ENCODE assay signal across 8 cellular contexts in the genomic region with DNA sequence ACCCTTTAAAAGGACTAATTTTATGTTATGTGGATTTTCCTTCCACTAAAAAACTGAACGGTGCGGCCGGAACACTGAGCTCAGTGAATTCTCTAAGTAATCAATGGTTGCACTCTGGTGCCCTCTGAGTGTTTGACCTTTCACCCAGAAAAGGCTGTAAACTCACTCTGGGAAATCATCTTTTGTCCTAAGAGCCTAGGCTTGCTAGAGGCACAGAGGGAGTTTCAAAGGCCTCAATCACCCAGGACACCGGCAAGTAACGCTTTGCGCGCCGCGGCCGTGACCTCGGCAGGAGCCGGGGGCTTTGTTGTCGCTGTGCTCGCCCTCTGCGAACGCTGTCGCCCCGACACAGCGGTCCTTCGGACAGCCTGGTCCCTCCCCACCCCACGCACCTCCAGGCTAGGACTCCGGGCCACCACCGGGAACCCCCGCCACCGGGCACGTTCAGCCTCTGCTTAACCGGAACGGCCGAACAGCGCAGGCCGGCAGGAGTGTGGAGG.
DNase-seq lines count a peak whose midpoint lies in the region; ATAC-seq, FAIRE-seq and TF ChIP-seq lines count a peak whose summit lies in the region.

No MANE protein-coding gene starts in this region.

- peaks cover 9 to 35% (median 18%) of the 10 kb centered on the region in 11 experiments; a peak in 19 of 22 replicates for H3K36me3 ChIP-seq in BLaER1 treated with 17β-estradiol and CSF1 and Interleukin-3, amounts not matched to agents 10 nM and 100 nM
- H3K36me3 ChIP-seq in iPS DF 6.9 (ENCODE audit: control insufficient read depth, insufficient read depth, low read length) = peaks cover 2% of the 10 kb centered on the region; the same call in 1 of the 2 replicates

- H3K27me3 ChIP-seq in BLaER1 treated with 17β-estradiol and CSF1 and Interleukin-3, amounts not matched to agents 10 nM and 100 nM = no peaks in the 10 kb centered on the region
- H3K27me3 ChIP-seq in iPS DF 6.9 (ENCODE audit: control insufficient read depth, insufficient read depth, low read length) = no peaks in the 10 kb centered on the region

- H3K27me3 Mint-ChIP-seq in stimulated activated memory B cell treated with anti-CD40 and anti-IgM and Interleukin-4, amounts not matched to agents 10 μg/mL and 1 μg/mL and 100 μg/mL, for 72 hours = no peaks in the 10 kb centered on the region

- no peak for FAIRE-seq in H54 (lab: Jason Lieb, UNC)

- peak overlapping the region; percentile 87 for H3K4me3 Mint-ChIP-seq in stimulated activated memory B cell treated with anti-CD40 and anti-IgM and Interleukin-4, amounts not matched to agents 10 μg/mL and 1 μg/mL and 100 μg/mL, for 72 hours

- H3K9ac ChIP-seq in BLaER1 treated with 17β-estradiol and CSF1 and Interleukin-3, amounts not matched to agents 10 nM and 100 nM = peak overlapping the region; percentile 91 to 97 (median 94)

- no peaks in the 10 kb centered on the region for H3K9me3 ChIP-seq in BLaER1 treated with 17β-estradiol and CSF1 and Interleukin-3, amounts not matched to agents 10 nM and 100 nM (replicated peaks in 1 of 11)
- no peaks in the 10 kb centered on the region for H3K9me3 ChIP-seq in iPS DF 6.9 (ENCODE audit: control insufficient read depth, insufficient read depth, low read length)

- peak overlapping the region; percentile 92 for H3K27ac Mint-ChIP-seq in stimulated activated memory B cell treated with anti-CD40 and anti-IgM and Interleukin-4, amounts not matched to agents 10 μg/mL and 1 μg/mL and 100 μg/mL, for 72 hours

- peak overlapping the region; percentile 81 to 94 (median 88) for H3K4me2 ChIP-seq in BLaER1 treated with 17β-estradiol and CSF1 and Interleukin-3, amounts not matched to agents 10 nM and 100 nM

- TF ChIP-seq POLR2A in H54 (IDR thresholded peaks at IDR 0.05; ENCODE audit: low read depth, low read length) = no peak

- H3K9me3 Mint-ChIP-seq in stimulated activated memory B cell treated with anti-CD40 and anti-IgM and Interleukin-4, amounts not matched to agents 10 μg/mL and 1 μg/mL and 100 μg/mL, for 72 hours = no peaks in the 10 kb centered on the region

- peaks cover 18 to 78% (median 45%) of the 10 kb centered on the region in 11 experiments; a peak in 20 of 22 replicates for H4K20me1 ChIP-seq in BLaER1 treated with 17β-estradiol and CSF1 and Interleukin-3, amounts not matched to agents 10 nM and 100 nM

- peaks cover 24 to 70% (median 41%) of the 10 kb centered on the region in 10 experiments for H3K4me1 ChIP-seq in BLaER1 treated with 17β-estradiol and CSF1 and Interleukin-3, amounts not matched to agents 10 nM and 100 nM
- H3K4me1 ChIP-seq in iPS DF 6.9 (ENCODE audit: control insufficient read depth, insufficient read depth, low read length) = peaks cover 5% of the 10 kb centered on the region

- peaks cover 44% of the 10 kb centered on the region for H3K4me1 Mint-ChIP-seq in stimulated activated memory B cell treated with anti-CD40 and anti-IgM and Interleukin-4, amounts not matched to agents 10 μg/mL and 1 μg/mL and 100 μg/mL, for 72 hours

- no CpG with 5 or more reads among the region's 31 CpGs for WGBS in iPS DF 6.9 (ENCODE audit: insufficient coverage, insufficient read length)

- peak overlapping the region; percentile 86 to 97 (median 94) for H3K27ac ChIP-seq in BLaER1 treated with 17β-estradiol and CSF1 and Interleukin-3, amounts not matched to agents 10 nM and 100 nM
- H3K27ac ChIP-seq in iPS DF 6.9 (ENCODE audit: low read length) = no peak overlapping the region

- peak overlapping the region; percentile 72 to 95 (median 84) for H3K4me3 ChIP-seq in BLaER1 treated with 17β-estradiol and CSF1 and Interleukin-3, amounts not matched to agents 10 nM and 100 nM
- H3K4me3 ChIP-seq in iPS DF 6.9 (ENCODE audit: low read length) = peak overlapping the region; percentile 98

- peak; percentile 4 for DNase-seq in activated T-helper 1 cell treated with Interleukin-2 at 50 U/mL for 16 hours (ENCODE audit: low read depth)
- DNase-seq in iPS DF 6.9 (ENCODE audit: low read depth, low spot score) = no peak
- no peak for DNase-seq in H54 (ENCODE audit: insufficient read length, low spot score)
- no peak for DNase-seq in NCI-H187 (lab: John Stamatoyannopoulos, UW)

- ATAC-seq in GM19043 (IDR thresholded peaks at IDR 0.05; ENCODE audit: low read depth, unreplicated experiment) (peak; percentile 32), HG03457 (IDR thresholded peaks at IDR 0.05; ENCODE audit: unreplicated experiment) (peak; percentile 3)
- ATAC-seq in stimulated activated memory B cell treated with anti-CD40 and anti-IgM and Interleukin-4, amounts not matched to agents 10 μg/mL and 1 μg/mL and 100 μg/mL, for 72 hours = no peak

- peaks cover 4% of the 10 kb centered on the region for H3K36me3 Mint-ChIP-seq in stimulated activated memory B cell treated with anti-CD40 and anti-IgM and Interleukin-4, amounts not matched to agents 10 μg/mL and 1 μg/mL and 100 μg/mL, for 72 hours
